10 cellular contexts compared by ENCODE assay signal in genomic region chrX:75154871-75155270, GRCh38. TPM values are rescaled to one million over a fixed set of nuclear protein-coding genes. Genes with fewer than 3 reads are reported as not detected.
DNase-seq lines count a peak whose midpoint lies in the region; ATAC-seq and TF ChIP-seq lines count a peak whose summit lies in the region.
"Had no signal": no experiment of that assay in that cellular context is flagged by ENCODE, and none has a peak within 500 bp of the region (broad histone marks: within the 10 kb centered on the region; RNA-seq: fewer than 3 reads in every experiment).

No MANE protein-coding gene starts in this region.

- DNase-seq in activated naive CD4-positive, alpha-beta T cell treated with anti-CD3 and anti-CD28 coated beads, Interleukin-2, amount 10 ng/mL, durations not matched to agents 7 days and 5 days, result no peak
- DNase-seq in activated naive CD4-positive, alpha-beta T cell treated with Interleukin-2 at 50 U/mL for 16 hours, result no peak
- DNase-seq in fibroblast of pulmonary artery (ENCODE audit: low read depth), result no peak
- DNase-seq in stimulated activated effector memory CD8-positive, alpha-beta T cell treated with anti-CD3 and anti-CD28 coated beads, Interleukin-12 subunit alpha, Interleukin-12 subunit beta, amount 100 ng/mL, for 72 hours (ENCODE audit: low spot score in 2 of 2), result no peak
- DNase-seq in chondrocyte (ENCODE audit: low spot score), result no peak
- DNase-seq in ascending aorta (ENCODE audit: low spot score in 2 of 2), result no peak
- no peak for DNase-seq in prostate gland (ENCODE audit: low spot score)
- DNase-seq: activated effector memory CD4-positive, alpha-beta T cell treated with Interleukin-2 at 50 U/mL for 16 hours; NCI-H1694 treated with DMSO at 0.1 percent for 48 hours had no signal

- H3K9ac ChIP-seq in SU-DHL-6 (ENCODE audit: low read length), result peak overlapping the region; percentile 86

- no peak for ATAC-seq in stimulated activated effector memory CD8-positive, alpha-beta T cell treated with anti-CD3 and anti-CD28 coated beads, Interleukin-12 subunit alpha, Interleukin-12 subunit beta, amount 100 ng/mL, for 72 hours

- no peak overlapping the region for H2AFZ ChIP-seq in SU-DHL-6 (ENCODE audit: low read depth, low read length, severe bottlenecking)

- no peak for TF ChIP-seq CTCF in SU-DHL-6 (IDR thresholded peaks at IDR 0.05; ENCODE audit: insufficient read depth, low read length, poor library complexity, severe bottlenecking)
- no peak for TF ChIP-seq CTCF in fibroblast of pulmonary artery (IDR thresholded peaks at IDR 0.05; ENCODE audit: low read length, missing control alignments)
- no peak for TF ChIP-seq CTCF in chondrocyte (IDR thresholded peaks at IDR 0.05)
- no peak for TF ChIP-seq CTCF in ascending aorta (IDR thresholded peaks at IDR 0.05)
- no peak for TF ChIP-seq CTCF in prostate gland (IDR thresholded peaks at IDR 0.05)

- H4K20me1 ChIP-seq in SU-DHL-6 (ENCODE audit: low read depth, low read length), result no peaks in the 10 kb centered on the region

- CTCF ChIA-PET in activated naive CD4-positive, alpha-beta T cell treated with anti-CD3 and anti-CD28 coated beads, Interleukin-2, amount 10 ng/mL, durations not matched to agents 7 days and 5 days (lab: Charles Lee), result interaction anchor here (0.7 kb wide), 1 partner anchor 10 kb away, joined by 3 read pairs; no protein-coding TSS in a partner anchor

- no peaks in the 10 kb centered on the region for H3K9me2 ChIP-seq in SU-DHL-6 (replicated peaks; ENCODE audit: insufficient read depth, low read length)

- H3K9me3 Mint-ChIP-seq in activated naive CD4-positive, alpha-beta T cell treated with anti-CD3 and anti-CD28 coated beads, Interleukin-2, amount 10 ng/mL, durations not matched to agents 7 days and 5 days, result no peaks in the 10 kb centered on the region
- H3K9me3 Mint-ChIP-seq in stimulated activated effector memory CD8-positive, alpha-beta T cell treated with anti-CD3 and anti-CD28 coated beads, Interleukin-12 subunit alpha, Interleukin-12 subunit beta, amount 100 ng/mL, for 72 hours, result no peaks in the 10 kb centered on the region
- H3K9me3 Mint-ChIP-seq in chondrocyte (ENCODE audit: low read depth), result no peaks in the 10 kb centered on the region

- 33% methylated on average over 1 of the region's 1 CpG for WGBS in prostate gland

- H3K4me1 ChIP-seq in ascending aorta, result no peaks in the 10 kb centered on the region
- no peaks in the 10 kb centered on the region for H3K4me1 ChIP-seq in prostate gland (replicated peaks)

- intact Hi-C loops in ascending aorta (cut with DNase I), result loop anchor here (10.0 kb wide), 4 partner anchors 230 to 540 kb away; partner anchors contain the start of genes NEXMIF, RLIM and ZDHHC15
- intact Hi-C loops in prostate gland (cut with DNase I), result loop anchor here (10.0 kb wide), 3 partner anchors 230 to 550 kb away; partner anchors contain the start of gene NEXMIF

- H3K36me3 Mint-ChIP-seq in activated naive CD4-positive, alpha-beta T cell treated with anti-CD3 and anti-CD28 coated beads, Interleukin-2, amount 10 ng/mL, durations not matched to agents 7 days and 5 days, result peaks cover 4% of the 10 kb centered on the region
- H3K36me3 Mint-ChIP-seq in stimulated activated effector memory CD8-positive, alpha-beta T cell treated with anti-CD3 and anti-CD28 coated beads, Interleukin-12 subunit alpha, Interleukin-12 subunit beta, amount 100 ng/mL, for 72 hours, result peaks cover 7% of the 10 kb centered on the region
- no peaks in the 10 kb centered on the region for H3K36me3 Mint-ChIP-seq in chondrocyte (ENCODE audit: low read depth)

- H3K4me3 Mint-ChIP-seq in activated naive CD4-positive, alpha-beta T cell treated with anti-CD3 and anti-CD28 coated beads, Interleukin-2, amount 10 ng/mL, durations not matched to agents 7 days and 5 days, result peak overlapping the region; percentile 90
- H3K4me3 Mint-ChIP-seq in stimulated activated effector memory CD8-positive, alpha-beta T cell treated with anti-CD3 and anti-CD28 coated beads, Interleukin-12 subunit alpha, Interleukin-12 subunit beta, amount 100 ng/mL, for 72 hours, result peak overlapping the region; percentile 99
- H3K4me3 Mint-ChIP-seq in chondrocyte (ENCODE audit: unreplicated experiment), result no peak overlapping the region

- no peak overlapping the region for H3K27ac Mint-ChIP-seq in activated naive CD4-positive, alpha-beta T cell treated with anti-CD3 and anti-CD28 coated beads, Interleukin-2, amount 10 ng/mL, durations not matched to agents 7 days and 5 days
- peak overlapping the region; percentile 99 for H3K27ac Mint-ChIP-seq in stimulated activated effector memory CD8-positive, alpha-beta T cell treated with anti-CD3 and anti-CD28 coated beads, Interleukin-12 subunit alpha, Interleukin-12 subunit beta, amount 100 ng/mL, for 72 hours
- no peak overlapping the region for H3K27ac Mint-ChIP-seq in chondrocyte (ENCODE audit: unreplicated experiment)

- no peak for TF ChIP-seq POLR2A in prostate gland (IDR thresholded peaks at IDR 0.05)

- no peaks in the 10 kb centered on the region for H3K9me3 ChIP-seq in SU-DHL-6 (ENCODE audit: insufficient read depth, low read length)
- no peaks in the 10 kb centered on the region for H3K9me3 ChIP-seq in ascending aorta
- H3K9me3 ChIP-seq in prostate gland, result no peaks in the 10 kb centered on the region

- peak overlapping the region; percentile 92 for H3K4me3 ChIP-seq in SU-DHL-6 (ENCODE audit: insufficient read depth, low read length, poor library complexity, severe bottlenecking)
- H3K4me3 ChIP-seq in fibroblast of pulmonary artery (replicated peaks; ENCODE audit: low read depth, low read length), result peak overlapping the region; percentile 81
- no peak overlapping the region for H3K4me3 ChIP-seq in ascending aorta
- no peak overlapping the region for H3K4me3 ChIP-seq in prostate gland

- no peaks in the 10 kb centered on the region for H3K27me3 Mint-ChIP-seq in activated naive CD4-positive, alpha-beta T cell treated with anti-CD3 and anti-CD28 coated beads, Interleukin-2, amount 10 ng/mL, durations not matched to agents 7 days and 5 days
- no peaks in the 10 kb centered on the region for H3K27me3 Mint-ChIP-seq in chondrocyte (ENCODE audit: low read depth)

- H3K27me3 ChIP-seq in SU-DHL-6 (ENCODE audit: low read length) (no peaks in the 10 kb centered on the region), ascending aorta (no peaks in the 10 kb centered on the region), prostate gland (replicated peaks; ENCODE audit: insufficient read depth) (no peaks in the 10 kb centered on the region)

- no peaks in the 10 kb centered on the region; the same call in 1 of the 2 replicates for H3F3A ChIP-seq in SU-DHL-6 (ENCODE audit: insufficient read depth)

- peaks cover 31% of the 10 kb centered on the region for H3K4me1 Mint-ChIP-seq in activated naive CD4-positive, alpha-beta T cell treated with anti-CD3 and anti-CD28 coated beads, Interleukin-2, amount 10 ng/mL, durations not matched to agents 7 days and 5 days
- H3K4me1 Mint-ChIP-seq in stimulated activated effector memory CD8-positive, alpha-beta T cell treated with anti-CD3 and anti-CD28 coated beads, Interleukin-12 subunit alpha, Interleukin-12 subunit beta, amount 100 ng/mL, for 72 hours, result peaks cover 27% of the 10 kb centered on the region
- H3K4me1 Mint-ChIP-seq in chondrocyte (ENCODE audit: low read depth), result peaks cover 18% of the 10 kb centered on the region

- H3K27ac ChIP-seq in SU-DHL-6 (ENCODE audit: low read depth, low read length) (no peak overlapping the region), ascending aorta (no peak overlapping the region), prostate gland (no peak overlapping the region)

- H3K4me2 ChIP-seq in SU-DHL-6 (ENCODE audit: low read depth, low read length, poor library complexity, severe bottlenecking), result peak overlapping the region; percentile 84

- H3K79me2 ChIP-seq in SU-DHL-6 (ENCODE audit: insufficient read depth, low read length), result peaks cover 48% of the 10 kb centered on the region

- H3K36me3 ChIP-seq in SU-DHL-6 (ENCODE audit: low read length) (no peaks in the 10 kb centered on the region), ascending aorta (no peaks in the 10 kb centered on the region), prostate gland (no peaks in the 10 kb centered on the region)

RNA-seq across cellular contexts. Expression of gene ABCB7, which starts 1.2 kb away (rescaled TPM):
- 10.5 to 17.4 TPM (median 12.3 TPM) in 3 replicates for total RNA-seq in chondrocyte
- total RNA-seq in ascending aorta, result 157 TPM
- 10 to 100 TPM; 41.1 to 64.3 TPM for total RNA-seq in prostate gland

Comparison
In these comparisons a context has a peak if more than half of its experiments do, and no peak if none do; other contexts are left out.
1. H3K4me3 ChIP-seq: peak in SU-DHL-6 (single experiment) and fibroblast of pulmonary artery (single experiment); none in ascending aorta (0 of 2) and prostate gland (0 of 2).